Comparison of ENCODE assay signal across 1 cellular context in genomic region chr7:151844080-151844827, GRCh38.
TF ChIP-seq lines count a peak whose summit lies in the region.

No MANE protein-coding gene starts in this region.

TF ChIP-seq in HepG2, 621 proteins besides CTCF, POLR2A, EP300 and RAD21 (continued from another document and continues in another):
- TF ChIP-seq SOX13 (IDR thresholded peaks at IDR 0.05) = no peak
- peak in 1 of 2 experiments; percentile 87; a peak in 2 of 4 replicates for TF ChIP-seq SOX13 (CRISPR knock-in tag; conservative IDR thresholded peaks at IDR 0.05 in 1 of 2, IDR thresholded peaks at IDR 0.05 in 1 of 2)
- TF ChIP-seq CAMTA2 (CRISPR knock-in tag; IDR thresholded peaks at IDR 0.05; ENCODE audit: borderline replicate concordance) = no peak
- TF ChIP-seq SAFB2 (CRISPR knock-in tag; IDR thresholded peaks at IDR 0.05; ENCODE audit: borderline replicate concordance, low read depth) = no peak
- TF ChIP-seq ZNF891 (CRISPR knock-in tag; IDR thresholded peaks at IDR 0.05) = no peak
- no peak for TF ChIP-seq ZNF766 (CRISPR knock-in tag; IDR thresholded peaks at IDR 0.05; ENCODE audit: borderline replicate concordance)
- TF ChIP-seq, protein P1, sequence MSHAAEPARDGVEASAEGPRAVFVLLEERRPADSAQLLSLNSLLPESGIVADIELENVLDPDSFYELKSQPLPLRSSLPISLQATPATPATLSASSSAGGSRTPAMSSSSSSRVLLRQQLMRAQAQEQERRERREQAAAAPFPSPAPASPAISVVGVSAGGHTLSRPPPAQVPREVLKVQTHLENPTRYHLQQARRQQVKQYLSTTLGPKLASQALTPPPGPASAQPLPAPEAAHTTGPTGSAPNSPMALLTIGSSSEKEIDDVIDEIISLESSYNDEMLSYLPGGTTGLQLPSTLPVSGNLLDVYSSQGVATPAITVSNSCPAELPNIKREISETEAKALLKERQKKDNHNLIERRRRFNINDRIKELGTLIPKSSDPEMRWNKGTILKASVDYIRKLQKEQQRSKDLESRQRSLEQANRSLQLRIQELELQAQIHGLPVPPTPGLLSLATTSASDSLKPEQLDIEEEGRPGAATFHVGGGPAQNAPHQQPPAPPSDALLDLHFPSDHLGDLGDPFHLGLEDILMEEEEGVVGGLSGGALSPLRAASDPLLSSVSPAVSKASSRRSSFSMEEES (CRISPR knock-in tag; IDR thresholded peaks at IDR 0.05) = peak; percentile 92
- TF ChIP-seq HMG20A (CRISPR knock-in tag; IDR thresholded peaks at IDR 0.05; ENCODE audit: borderline replicate concordance) = peak; percentile 58; the same call in 1 of the 2 replicates
- TF ChIP-seq ZNF574 (CRISPR knock-in tag; IDR thresholded peaks at IDR 0.05) = no peak
- TF ChIP-seq SUZ12 (IDR thresholded peaks at IDR 0.05; ENCODE audit: low read depth, low read length) = no peak
- 0 out of 4 replicates have a peak, but pooled peaks of 1 of the 2 experiments have one; percentile 55 for TF ChIP-seq KLF16 (CRISPR knock-in tag; IDR thresholded peaks at IDR 0.05)
- no peak for TF ChIP-seq SYNCRIP (IDR thresholded peaks at IDR 0.05; ENCODE audit: insufficient read depth, low read depth, low read length)
- 0 out of 2 replicates have a peak, but pooled peaks have one; percentile 4 for TF ChIP-seq HDAC1 (CRISPR knock-in tag; IDR thresholded peaks at IDR 0.05)
- TF ChIP-seq TMF1 (CRISPR knock-in tag; IDR thresholded peaks at IDR 0.05; ENCODE audit: low read depth) = no peak
- no peak for TF ChIP-seq ZSCAN25 (CRISPR knock-in tag; IDR thresholded peaks at IDR 0.05)
- TF ChIP-seq AGO2 (optimal IDR thresholded peaks at IDR 0.05; ENCODE audit: low read depth, low read length) = no peak
- TF ChIP-seq ZNF564 (CRISPR knock-in tag; IDR thresholded peaks at IDR 0.05) = no peak
- no peak for TF ChIP-seq MEIS1 (CRISPR knock-in tag; IDR thresholded peaks at IDR 0.05; ENCODE audit: borderline replicate concordance)
- no peak for TF ChIP-seq ZNF781 (CRISPR knock-in tag; IDR thresholded peaks at IDR 0.05; ENCODE audit: borderline replicate concordance, not compliant biosample characterization)
- peak; percentile 51; the same call in 1 of the 2 replicates for TF ChIP-seq SALL1 (CRISPR knock-in tag; IDR thresholded peaks at IDR 0.05)
- TF ChIP-seq ZNF143 (CRISPR knock-in tag; IDR thresholded peaks at IDR 0.05) = no peak
- 0 out of 2 replicates have a peak, but pooled peaks have one; percentile 17 for TF ChIP-seq HNF4A (CRISPR knock-in tag; IDR thresholded peaks at IDR 0.05)
- no peak for TF ChIP-seq MED1 (CRISPR knock-in tag; IDR thresholded peaks at IDR 0.05)
- no peak for TF ChIP-seq PHF21A (CRISPR knock-in tag; IDR thresholded peaks at IDR 0.05)
- TF ChIP-seq ZNF839 (CRISPR knock-in tag; IDR thresholded peaks at IDR 0.05; ENCODE audit: borderline replicate concordance) = no peak
- TF ChIP-seq ZNF644 (CRISPR knock-in tag; IDR thresholded peaks at IDR 0.05; ENCODE audit: low read depth) = no peak
- TF ChIP-seq, protein P2, sequence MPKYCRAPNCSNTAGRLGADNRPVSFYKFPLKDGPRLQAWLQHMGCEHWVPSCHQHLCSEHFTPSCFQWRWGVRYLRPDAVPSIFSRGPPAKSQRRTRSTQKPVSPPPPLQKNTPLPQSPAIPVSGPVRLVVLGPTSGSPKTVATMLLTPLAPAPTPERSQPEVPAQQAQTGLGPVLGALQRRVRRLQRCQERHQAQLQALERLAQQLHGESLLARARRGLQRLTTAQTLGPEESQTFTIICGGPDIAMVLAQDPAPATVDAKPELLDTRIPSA (CRISPR knock-in tag; IDR thresholded peaks at IDR 0.05; ENCODE audit: borderline replicate concordance) = no peak
- no peak for TF ChIP-seq ZNF17 (CRISPR knock-in tag; IDR thresholded peaks at IDR 0.05)
- no peak for TF ChIP-seq MIXL1 (CRISPR knock-in tag; IDR thresholded peaks at IDR 0.05)
- peak; percentile 32; the same call in 1 of the 2 replicates for TF ChIP-seq CREM (IDR thresholded peaks at IDR 0.05)
- TF ChIP-seq CREM (CRISPR knock-in tag; IDR thresholded peaks at IDR 0.05) = no peak
- TF ChIP-seq ERF (CRISPR knock-in tag; IDR thresholded peaks at IDR 0.05) = no peak
- TF ChIP-seq XRCC5 (optimal IDR thresholded peaks at IDR 0.05; ENCODE audit: low read length) = peak; percentile 13
- TF ChIP-seq TAF1 (CRISPR knock-in tag; IDR thresholded peaks at IDR 0.05) = no peak
- TF ChIP-seq, protein P3, sequence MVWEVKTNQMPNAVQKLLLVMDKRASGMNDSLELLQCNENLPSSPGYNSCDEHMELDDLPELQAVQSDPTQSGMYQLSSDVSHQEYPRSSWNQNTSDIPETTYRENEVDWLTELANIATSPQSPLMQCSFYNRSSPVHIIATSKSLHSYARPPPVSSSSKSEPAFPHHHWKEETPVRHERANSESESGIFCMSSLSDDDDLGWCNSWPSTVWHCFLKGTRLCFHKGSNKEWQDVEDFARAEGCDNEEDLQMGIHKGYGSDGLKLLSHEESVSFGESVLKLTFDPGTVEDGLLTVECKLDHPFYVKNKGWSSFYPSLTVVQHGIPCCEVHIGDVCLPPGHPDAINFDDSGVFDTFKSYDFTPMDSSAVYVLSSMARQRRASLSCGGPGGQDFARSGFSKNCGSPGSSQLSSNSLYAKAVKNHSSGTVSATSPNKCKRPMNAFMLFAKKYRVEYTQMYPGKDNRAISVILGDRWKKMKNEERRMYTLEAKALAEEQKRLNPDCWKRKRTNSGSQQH (CRISPR knock-in tag; IDR thresholded peaks at IDR 0.05; ENCODE audit: low read depth) = no peak
- no peak for TF ChIP-seq KDM5B (CRISPR knock-in tag; IDR thresholded peaks at IDR 0.05; ENCODE audit: borderline replicate concordance)
- 0 out of 2 replicates have a peak, but pooled peaks have one; percentile 48 for TF ChIP-seq ZHX1 (CRISPR knock-in tag; IDR thresholded peaks at IDR 0.05; ENCODE audit: low read depth)
- 0 out of 2 replicates have a peak, but pooled peaks have one; percentile 44 for TF ChIP-seq GATAD2A (CRISPR knock-in tag; IDR thresholded peaks at IDR 0.05)
- no peak for TF ChIP-seq U2AF1 (optimal IDR thresholded peaks at IDR 0.05; ENCODE audit: low read depth, low read length)
- no peak for TF ChIP-seq ATM (IDR thresholded peaks at IDR 0.05; ENCODE audit: borderline replicate concordance)
- TF ChIP-seq ZFP41 (CRISPR knock-in tag; IDR thresholded peaks at IDR 0.05; ENCODE audit: borderline replicate concordance) = no peak
- no peak for TF ChIP-seq MYPOP (CRISPR knock-in tag; IDR thresholded peaks at IDR 0.05)
- TF ChIP-seq, protein P4, sequence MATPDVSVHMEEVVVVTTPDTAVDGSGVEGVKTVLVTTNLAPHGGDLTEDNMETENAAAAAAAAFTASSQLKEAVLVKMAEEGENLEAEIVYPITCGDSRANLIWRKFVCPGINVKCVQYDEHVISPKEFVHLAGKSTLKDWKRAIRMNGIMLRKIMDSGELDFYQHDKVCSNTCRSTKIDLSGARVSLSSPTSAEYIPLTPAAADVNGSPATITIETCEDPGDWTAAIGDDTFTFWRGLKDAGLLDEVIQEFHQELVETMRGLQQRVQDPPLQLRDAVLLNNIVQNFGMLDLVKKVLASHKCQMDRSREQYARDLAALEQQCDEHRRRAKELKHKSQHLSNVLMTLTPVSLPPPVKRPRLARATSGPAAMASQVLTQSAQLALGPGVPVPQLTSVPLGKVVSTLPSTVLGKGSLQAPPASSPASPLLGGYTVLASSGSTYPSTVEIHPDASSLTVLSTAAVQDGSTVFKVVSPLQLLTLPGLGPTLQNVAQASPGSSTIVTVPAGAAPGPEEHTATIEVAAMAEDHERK (CRISPR knock-in tag; IDR thresholded peaks at IDR 0.05; ENCODE audit: low read depth) = no peak
- TF ChIP-seq ZBTB21 (CRISPR knock-in tag; IDR thresholded peaks at IDR 0.05) = peak; percentile 92
- TF ChIP-seq KAT8 (CRISPR knock-in tag; IDR thresholded peaks at IDR 0.05) = no peak
- TF ChIP-seq GZF1 (CRISPR knock-in tag; IDR thresholded peaks at IDR 0.05) = no peak
- TF ChIP-seq TSC22D2 (CRISPR knock-in tag; IDR thresholded peaks at IDR 0.05; ENCODE audit: borderline replicate concordance) = no peak
- no peak for TF ChIP-seq RFX5 (IDR thresholded peaks at IDR 0.05; ENCODE audit: low read depth, low read length)
- TF ChIP-seq FOXA1 (IDR thresholded peaks at IDR 0.05) = no peak
- peak; percentile 51; the same call in 1 of the 2 replicates for TF ChIP-seq FOXA1 (CRISPR knock-in tag; IDR thresholded peaks at IDR 0.05)
- TF ChIP-seq ZKSCAN1 (IDR thresholded peaks at IDR 0.05; ENCODE audit: low read length) = no peak
- TF ChIP-seq NR2F6 (IDR thresholded peaks at IDR 0.05) = no peak
- no peak for TF ChIP-seq NR2F6 (CRISPR knock-in tag; IDR thresholded peaks at IDR 0.05)
- TF ChIP-seq SOX6 (IDR thresholded peaks at IDR 0.05) = no peak
- TF ChIP-seq SOX6 (CRISPR knock-in tag; IDR thresholded peaks at IDR 0.05) = peak; percentile 90
- TF ChIP-seq SRF (IDR thresholded peaks at IDR 0.05; ENCODE audit: low read depth, low read length) = no peak
- TF ChIP-seq RXRB (CRISPR knock-in tag; IDR thresholded peaks at IDR 0.05; ENCODE audit: borderline replicate concordance) = peak; percentile 40; the same call in 1 of the 2 replicates
- TF ChIP-seq, protein P5, sequence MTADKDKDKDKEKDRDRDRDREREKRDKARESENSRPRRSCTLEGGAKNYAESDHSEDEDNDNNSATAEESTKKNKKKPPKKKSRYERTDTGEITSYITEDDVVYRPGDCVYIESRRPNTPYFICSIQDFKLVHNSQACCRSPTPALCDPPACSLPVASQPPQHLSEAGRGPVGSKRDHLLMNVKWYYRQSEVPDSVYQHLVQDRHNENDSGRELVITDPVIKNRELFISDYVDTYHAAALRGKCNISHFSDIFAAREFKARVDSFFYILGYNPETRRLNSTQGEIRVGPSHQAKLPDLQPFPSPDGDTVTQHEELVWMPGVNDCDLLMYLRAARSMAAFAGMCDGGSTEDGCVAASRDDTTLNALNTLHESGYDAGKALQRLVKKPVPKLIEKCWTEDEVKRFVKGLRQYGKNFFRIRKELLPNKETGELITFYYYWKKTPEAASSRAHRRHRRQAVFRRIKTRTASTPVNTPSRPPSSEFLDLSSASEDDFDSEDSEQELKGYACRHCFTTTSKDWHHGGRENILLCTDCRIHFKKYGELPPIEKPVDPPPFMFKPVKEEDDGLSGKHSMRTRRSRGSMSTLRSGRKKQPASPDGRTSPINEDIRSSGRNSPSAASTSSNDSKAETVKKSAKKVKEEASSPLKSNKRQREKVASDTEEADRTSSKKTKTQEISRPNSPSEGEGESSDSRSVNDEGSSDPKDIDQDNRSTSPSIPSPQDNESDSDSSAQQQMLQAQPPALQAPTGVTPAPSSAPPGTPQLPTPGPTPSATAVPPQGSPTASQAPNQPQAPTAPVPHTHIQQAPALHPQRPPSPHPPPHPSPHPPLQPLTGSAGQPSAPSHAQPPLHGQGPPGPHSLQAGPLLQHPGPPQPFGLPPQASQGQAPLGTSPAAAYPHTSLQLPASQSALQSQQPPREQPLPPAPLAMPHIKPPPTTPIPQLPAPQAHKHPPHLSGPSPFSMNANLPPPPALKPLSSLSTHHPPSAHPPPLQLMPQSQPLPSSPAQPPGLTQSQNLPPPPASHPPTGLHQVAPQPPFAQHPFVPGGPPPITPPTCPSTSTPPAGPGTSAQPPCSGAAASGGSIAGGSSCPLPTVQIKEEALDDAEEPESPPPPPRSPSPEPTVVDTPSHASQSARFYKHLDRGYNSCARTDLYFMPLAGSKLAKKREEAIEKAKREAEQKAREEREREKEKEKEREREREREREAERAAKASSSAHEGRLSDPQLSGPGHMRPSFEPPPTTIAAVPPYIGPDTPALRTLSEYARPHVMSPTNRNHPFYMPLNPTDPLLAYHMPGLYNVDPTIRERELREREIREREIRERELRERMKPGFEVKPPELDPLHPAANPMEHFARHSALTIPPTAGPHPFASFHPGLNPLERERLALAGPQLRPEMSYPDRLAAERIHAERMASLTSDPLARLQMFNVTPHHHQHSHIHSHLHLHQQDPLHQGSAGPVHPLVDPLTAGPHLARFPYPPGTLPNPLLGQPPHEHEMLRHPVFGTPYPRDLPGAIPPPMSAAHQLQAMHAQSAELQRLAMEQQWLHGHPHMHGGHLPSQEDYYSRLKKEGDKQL (CRISPR knock-in tag; IDR thresholded peaks at IDR 0.05; ENCODE audit: low read depth) = no peak
